10 cellular contexts compared by ENCODE assay signal in the genomic region with DNA sequence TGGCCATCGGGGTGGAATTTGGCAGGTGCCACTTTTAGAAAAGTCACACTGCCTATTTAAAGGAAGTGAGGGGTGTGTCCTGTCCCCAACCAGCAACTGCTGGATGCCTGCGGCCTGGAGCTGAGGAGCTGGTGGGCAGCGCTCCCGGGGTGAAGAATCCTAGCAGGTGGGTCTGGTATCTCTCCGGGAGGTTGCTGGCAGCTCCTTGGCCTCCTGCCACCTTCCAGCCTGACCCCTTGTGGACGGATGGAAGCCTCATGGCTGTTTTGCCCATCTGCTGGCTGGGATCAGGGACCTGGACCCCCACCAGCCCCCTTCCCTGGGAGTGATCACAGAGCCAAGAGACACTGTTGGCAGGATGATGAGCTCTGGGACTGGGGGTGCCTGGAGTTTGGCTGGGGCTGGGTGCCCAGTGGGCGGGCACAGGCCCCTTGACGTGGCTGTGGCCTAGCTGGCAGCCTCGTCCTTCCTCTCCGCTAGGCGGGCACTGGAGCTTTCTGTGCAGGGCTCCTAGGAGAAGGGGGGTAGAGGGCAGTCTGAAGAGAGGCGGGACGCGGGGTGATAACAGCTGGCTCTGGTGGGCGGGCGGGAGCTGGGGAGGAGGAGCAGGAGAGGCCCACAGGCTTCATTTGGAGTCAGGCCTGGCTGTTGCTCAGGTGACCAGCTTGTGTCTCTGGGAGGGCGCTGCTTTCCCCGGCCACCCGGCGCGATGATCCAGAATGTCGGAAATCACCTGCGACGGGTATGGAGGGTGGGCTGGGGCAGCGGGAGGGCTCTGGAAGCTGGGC. TPM values are rescaled to one million over a fixed set of nuclear protein-coding genes. Genes with fewer than 3 reads are reported as not detected.
DNase-seq lines count a peak whose midpoint lies in the region; ATAC-seq and TF ChIP-seq lines count a peak whose summit lies in the region.
"Had no signal": no experiment of that assay in that cellular context is flagged by ENCODE, and none has a peak within 500 bp of the region (broad histone marks: within the 10 kb centered on the region; RNA-seq: fewer than 3 reads in every experiment).

A gene (plus strand): TSS at position 628 of the 788 bp plus-strand sequence. CDS start 82 bp downstream, at position 710.

- intact Hi-C loops in Right ventricle myocardium superior (cut with DNase I), result loop anchor here (5.0 kb wide), 1 partner anchor 35 kb away; no protein-coding TSS in a partner anchor

- H3K9me3 ChIP-seq in CD8-positive, alpha-beta memory T cell (ENCODE audit: low read length), result no peaks in the 10 kb centered on the region

- DNase-seq in HuH-7 (ENCODE audit: low spot score), result peak; percentile 18
- peak; percentile 92 for DNase-seq in Right ventricle myocardium superior
- peak; percentile 89 for DNase-seq in pons (ENCODE audit: low spot score)
- no peak for DNase-seq in CD8-positive, alpha-beta memory T cell
- DNase-seq in SKM-1 treated with dmso at 0.1 percent for 144 hours (lab: John Stamatoyannopoulos, UW; ENCODE audit: unreplicated experiment), result no peak

- H3K27me3 ChIP-seq in CD8-positive, alpha-beta memory T cell (ENCODE audit: insufficient read depth, low read length, poor library complexity, severe bottlenecking), result no peaks in the 10 kb centered on the region

- POLR2A ChIA-PET in CD8-positive, alpha-beta memory T cell (lab: Charles Lee), result no interaction called here

- peak; percentile 89 for ATAC-seq in Right ventricle myocardium superior (ENCODE audit: poor library complexity)
- no peak for ATAC-seq in GM21737 (IDR thresholded peaks at IDR 0.05; ENCODE audit: unreplicated experiment)

- CTCF ChIA-PET in CD8-positive, alpha-beta memory T cell (lab: Charles Lee), result no interaction called here

- H3K27ac ChIP-seq in 22Rv1, result no peak within 1 kb of the TSS
- no peak within 1 kb of the TSS for H3K27ac ChIP-seq in CD8-positive, alpha-beta memory T cell (ENCODE audit: low read depth, low read length)
- H3K27ac ChIP-seq: C4-2B had no signal

- TF ChIP-seq CTCF in 22Rv1 (IDR thresholded peaks at IDR 0.05) (peak; percentile 28), WI38 (IDR thresholded peaks at IDR 0.05; ENCODE audit: low read depth, low read length) (peak; percentile 35)

- no peak within 1 kb of the TSS for H3K4me3 ChIP-seq in WI38 (ENCODE audit: low read depth, low read length)
- H3K4me3 ChIP-seq in CD8-positive, alpha-beta memory T cell (ENCODE audit: low read length), result no peak within 1 kb of the TSS

- H3K4me3 Mint-ChIP-seq in CD8-positive, alpha-beta memory T cell, result peak within 1 kb of the TSS in 1 of 7 donors; percentile 16
- H3K4me3 Mint-ChIP-seq: T-helper 1 cell treated with Interleukin-12 subunit alpha and Interleukin-12 subunit beta and Interleukin-4 antibody, amounts not matched to agents 30 μg/mL and 1 μg/mL, for 36 hours had no signal

- H3K27me3 Mint-ChIP-seq in CD8-positive, alpha-beta memory T cell, result no peaks in the 10 kb centered on the region

- no peaks in the 10 kb centered on the region for H3K36me3 Mint-ChIP-seq in CD8-positive, alpha-beta memory T cell

- H3K4me1 Mint-ChIP-seq in CD8-positive, alpha-beta memory T cell, result peaks cover 6 to 8% (median 6%) of the 10 kb centered on the region in 3 donors

- no peaks in the 10 kb centered on the region for H3K9me3 Mint-ChIP-seq in CD8-positive, alpha-beta memory T cell
- H3K9me3 Mint-ChIP-seq: T-helper 1 cell treated with Interleukin-12 subunit alpha and Interleukin-12 subunit beta and Interleukin-4 antibody, amounts not matched to agents 30 μg/mL and 1 μg/mL, for 36 hours had no signal

- no peaks in the 10 kb centered on the region for H3K36me3 ChIP-seq in CD8-positive, alpha-beta memory T cell (ENCODE audit: insufficient read depth, low read length)

- no peak within 1 kb of the TSS for H3K27ac Mint-ChIP-seq in CD8-positive, alpha-beta memory T cell
- H3K27ac Mint-ChIP-seq: T-helper 1 cell treated with Interleukin-12 subunit alpha and Interleukin-12 subunit beta and Interleukin-4 antibody, amounts not matched to agents 30 μg/mL and 1 μg/mL, for 36 hours had no signal

- H3K4me1 ChIP-seq in CD8-positive, alpha-beta memory T cell (ENCODE audit: insufficient read depth, low read length), result peaks cover 2% of the 10 kb centered on the region

RNA-seq across cellular contexts. Expression of the gene that starts here (rescaled TPM):
- 38.5 TPM for total RNA-seq in Right ventricle myocardium superior
- total RNA-seq in CD8-positive, alpha-beta memory T cell, result under 1 TPM; 0.37 to 0.58 TPM
- polyA plus RNA-seq in CD8-positive, alpha-beta memory T cell, result 0.09 TPM

Comparison
In these comparisons a context has a peak if more than half of its experiments do, and no peak if none do; other contexts are left out.
1. RNA of the gene that starts here (total RNA-seq): 38.5 TPM in Right ventricle myocardium superior (single experiment); 0.37 to 0.58 TPM in CD8-positive, alpha-beta memory T cell; every median in the first group is over 10 times any median in the second.
2. DNase-seq: peak in HuH-7 (single experiment), Right ventricle myocardium superior (single experiment) and pons (single experiment); none in CD8-positive, alpha-beta memory T cell (0 of 5) and SKM-1 treated with dmso at 0.1 percent for 144 hours (single experiment).